Comparison of ENCODE assay signal across 18 cellular contexts in the genomic region with DNA sequence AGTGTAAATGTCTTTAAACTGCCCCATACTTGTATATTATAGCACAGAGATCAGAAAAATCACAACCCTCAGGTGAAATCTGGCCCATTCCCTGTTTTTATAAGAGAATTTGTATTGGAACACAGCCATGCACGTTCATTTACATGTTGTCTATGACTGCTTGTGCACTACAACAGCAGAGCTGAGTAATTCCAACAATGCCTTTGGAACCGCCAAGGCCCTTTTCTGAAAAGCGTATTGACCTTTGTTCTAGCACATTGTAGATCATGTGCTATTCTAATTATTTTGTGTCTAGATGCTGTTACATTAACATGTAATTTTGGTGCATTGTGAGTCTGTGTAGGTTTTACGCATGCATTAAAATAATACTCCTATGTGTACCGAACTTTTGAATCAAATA.
A peak's percentile ranks its signal among the peaks of the same experiment; 100 is the strongest.
DNase-seq lines count a peak whose midpoint lies in the region; ATAC-seq, FAIRE-seq and TF ChIP-seq lines count a peak whose summit lies in the region.
"Had no signal": no experiment of that assay in that cellular context is flagged by ENCODE, and none has a peak within 500 bp of the region (broad histone marks: within the 10 kb centered on the region; RNA-seq: fewer than 3 reads in every experiment).

No MANE protein-coding gene starts in this region.

- H3K4me3 ChIP-seq in HAP-1 (no peak overlapping the region), spleen (no peak overlapping the region)

- CTCF ChIA-PET in activated CD8-positive, alpha-beta T cell treated with anti-CD3 and anti-CD28 coated beads, Interleukin-2, amount 10 ng/mL, durations not matched to agents 7 days and 5 days (lab: Charles Lee): interaction anchor here (1.4 to 2.1 kb wide), 2 partner anchors 9 to 12 kb away, joined by 5 to 8 read pairs; no protein-coding TSS in a partner anchor

- no peaks in the 10 kb centered on the region; the same call in 1 of the 2 replicates for H3K4me1 ChIP-seq in HAP-1
- H3K4me1 ChIP-seq in spleen: peaks cover 0 to 14% (median 0%) of the 10 kb centered on the region in 6 donors

- H3K36me3 ChIP-seq in HAP-1 (replicated peaks): no peaks in the 10 kb centered on the region
- H3K36me3 ChIP-seq in spleen: no peaks in the 10 kb centered on the region

- FAIRE-seq in D721Med (lab: Jason Lieb, UNC): peak; percentile 77
- FAIRE-seq: G401.6, GM12892, H54 had no signal

- H3K9me3 ChIP-seq in HAP-1 (no peaks in the 10 kb centered on the region), spleen (no peaks in the 10 kb centered on the region)

- ATAC-seq in activated CD8-positive, alpha-beta T cell treated with anti-CD3 and anti-CD28 coated beads, Interleukin-2, amount 10 ng/mL, durations not matched to agents 7 days and 5 days: no peak

- no peak for TF ChIP-seq POLR2A in spleen (IDR thresholded peaks at IDR 0.05)

- no peak overlapping the region for H3K27ac ChIP-seq in spleen

- POLR2A ChIA-PET in activated CD8-positive, alpha-beta T cell treated with anti-CD3 and anti-CD28 coated beads, Interleukin-2, amount 10 ng/mL, durations not matched to agents 7 days and 5 days (lab: Charles Lee): no interaction called here

- H3K27me3 Mint-ChIP-seq in activated CD8-positive, alpha-beta T cell treated with anti-CD3 and anti-CD28 coated beads, Interleukin-2, amount 10 ng/mL, durations not matched to agents 7 days and 5 days (ENCODE audit: low read depth): no peaks in the 10 kb centered on the region
- H3K27me3 Mint-ChIP-seq: CD4-positive, alpha-beta memory T cell had no signal

- H3K4me3 Mint-ChIP-seq in activated CD8-positive, alpha-beta T cell treated with anti-CD3 and anti-CD28 coated beads, Interleukin-2, amount 10 ng/mL, durations not matched to agents 7 days and 5 days: no peak overlapping the region
- H3K4me3 Mint-ChIP-seq: CD4-positive, alpha-beta memory T cell had no signal

- peaks cover 15% of the 10 kb centered on the region for H3K36me3 Mint-ChIP-seq in activated CD8-positive, alpha-beta T cell treated with anti-CD3 and anti-CD28 coated beads, Interleukin-2, amount 10 ng/mL, durations not matched to agents 7 days and 5 days (ENCODE audit: low read depth)
- H3K36me3 Mint-ChIP-seq: CD4-positive, alpha-beta memory T cell had no signal

- in situ Hi-C loops in HAP-1 (cut with MboI; ENCODE audit: low sequenced_read_pairs): no loop called here

- intact Hi-C loops in spleen (cut with DNase I; ENCODE audit: low total_unique reads): no loop called here

- H3K27me3 ChIP-seq in HAP-1 (ENCODE audit: low read depth) (no peaks in the 10 kb centered on the region), spleen (replicated peaks in 1 of 7) (no peaks in the 10 kb centered on the region)

- no peak overlapping the region for H3K27ac Mint-ChIP-seq in activated CD8-positive, alpha-beta T cell treated with anti-CD3 and anti-CD28 coated beads, Interleukin-2, amount 10 ng/mL, durations not matched to agents 7 days and 5 days
- H3K27ac Mint-ChIP-seq: CD4-positive, alpha-beta memory T cell had no signal

- TF ChIP-seq CTCF in D721Med (IDR thresholded peaks at IDR 0.05; ENCODE audit: insufficient read depth, missing control alignments) (no peak), spleen (IDR thresholded peaks at IDR 0.05 in 8 of 11, conservative IDR thresholded peaks at IDR 0.05 in 3 of 11) (no peak)

- peaks cover 30% of the 10 kb centered on the region for H3K4me1 Mint-ChIP-seq in activated CD8-positive, alpha-beta T cell treated with anti-CD3 and anti-CD28 coated beads, Interleukin-2, amount 10 ng/mL, durations not matched to agents 7 days and 5 days (ENCODE audit: low read depth)

- no peaks in the 10 kb centered on the region for H3K9me3 Mint-ChIP-seq in activated CD8-positive, alpha-beta T cell treated with anti-CD3 and anti-CD28 coated beads, Interleukin-2, amount 10 ng/mL, durations not matched to agents 7 days and 5 days (ENCODE audit: insufficient read depth)

- WGBS in spleen, 5 donors: 86 to 95% (median 92%) methylated on average over 5 of the region's 5 CpGs

- DNase-seq in D721Med (ENCODE audit: insufficient read length, low spot score) (no peak), HAP-1 (ENCODE audit: low spot score in 2 of 2) (peak; percentile 43 to 54), SW480 (ENCODE audit: low spot score) (peak; percentile 17), left kidney (ENCODE audit: low read depth, low spot score) (peak; percentile 16), NCI-H2227 (lab: John Stamatoyannopoulos, UW; ENCODE audit: unreplicated experiment) (no peak), spleen (no peak)
- DNase-seq in activated CD8-positive, alpha-beta T cell treated with anti-CD3 and anti-CD28 coated beads, Interleukin-2, amount 10 ng/mL, durations not matched to agents 7 days and 5 days: no peak
- DNase-seq: C1 segment of cervical spinal cord; Calu3; CD4-positive, alpha-beta memory T cell; COR-L47; DMS153; DND-41; GOT3; HCEC 1CT had no signal

Comparison
In these comparisons a context has a peak if more than half of its experiments do, and no peak if none do; other contexts are left out.
1. DNase-seq: peak in HAP-1 (2 of 2), SW480 (single experiment) and left kidney (single experiment); none in D721Med (single experiment), NCI-H2227 (single experiment), activated CD8-positive, alpha-beta T cell treated with anti-CD3 and anti-CD28 coated beads, Interleukin-2, amount 10 ng/mL, durations not matched to agents 7 days and 5 days (single experiment) and spleen (single experiment).